17 cellular contexts compared by ENCODE assay signal in genomic region chr11:26914968-26915367, GRCh38.
DNase-seq lines count a peak whose midpoint lies in the region; ATAC-seq and TF ChIP-seq lines count a peak whose summit lies in the region.
"Had no signal": no experiment of that assay in that cellular context is flagged by ENCODE, and none has a peak within 500 bp of the region (broad histone marks: within the 10 kb centered on the region; RNA-seq: fewer than 3 reads in every experiment).

No MANE protein-coding gene starts in this region.

- ATAC-seq in GM18499 (IDR thresholded peaks at IDR 0.05; ENCODE audit: insufficient read depth, unreplicated experiment) (peak; percentile 63), GM21390 (IDR thresholded peaks at IDR 0.05; ENCODE audit: unreplicated experiment) (peak; percentile 91), HG02981 (IDR thresholded peaks at IDR 0.05; ENCODE audit: unreplicated experiment) (peak; percentile 49), HG02840 (IDR thresholded peaks at IDR 0.05; ENCODE audit: low FRiP score, unreplicated experiment) (no peak), HG02973 (IDR thresholded peaks at IDR 0.05; ENCODE audit: unreplicated experiment) (no peak)
- ATAC-seq: body of pancreas, T-cell had no signal

- H3K27ac ChIP-seq in KMS-11 = peak overlapping the region; percentile 85
- H3K27ac ChIP-seq in adrenal gland = no peak overlapping the region
- H3K27ac ChIP-seq: body of pancreas, skin epidermis had no signal

- peak overlapping the region; percentile 44 for H2AFZ ChIP-seq in KMS-11 (ENCODE audit: low read depth)

- no peaks in the 10 kb centered on the region for H4K20me1 ChIP-seq in KMS-11 (ENCODE audit: insufficient read depth)

- H3K36me3 ChIP-seq in KMS-11 (ENCODE audit: insufficient read depth) (no peaks in the 10 kb centered on the region), adrenal gland (replicated peaks in 1 of 2) (no peaks in the 10 kb centered on the region)

- no peaks in the 10 kb centered on the region for H3K79me2 ChIP-seq in KMS-11 (ENCODE audit: insufficient read depth, low read depth)

- intact Hi-C loops in adrenal gland (cut with DNase I) = no loop called here

- 74 to 82% (median 79%) methylated on average over 6 of the region's 6 CpGs for WGBS in adrenal gland, 4 donors

- H3K4me1 ChIP-seq in KMS-11 (ENCODE audit: low read depth, poor library complexity, severe bottlenecking) (peaks cover 64% of the 10 kb centered on the region), adrenal gland (replicated peaks in 1 of 2) (peaks cover 0 to 6% of the 10 kb centered on the region in 2 donors)

- H3K4me3 ChIP-seq in KMS-11 (IDR thresholded peaks at IDR 0.05; ENCODE audit: insufficient read depth, low read depth, low read length) = no peak overlapping the region
- H3K4me3 ChIP-seq in adrenal gland = no peak overlapping the region
- H3K4me3 ChIP-seq: body of pancreas, skin epidermis had no signal

- DNase-seq in adrenal gland (no peak), HUDEP-2 (lab: John Stamatoyannopoulos, UW; ENCODE audit: unreplicated experiment in 76 of 76) (no peak)
- DNase-seq: ACHN; activated CD4-positive, alpha-beta T cell treated with anti-CD3 and anti-CD28 coated beads, Interleukin-2, amount 10 ng/mL, durations not matched to agents 7 days and 5 days; body of pancreas; effector memory CD4-positive, alpha-beta T cell; NCI-H2107; OCI-M1; T-cell; trophoblast cell had no signal

- H3K4me2 ChIP-seq in KMS-11 = peak overlapping the region; percentile 90

- no peaks in the 10 kb centered on the region for H3K9me3 ChIP-seq in adrenal gland (replicated peaks in 1 of 3)
- H3K9me3 ChIP-seq: body of pancreas had no signal

- peak overlapping the region; percentile 23; the same call in 1 of the 2 replicates for H3K9ac ChIP-seq in KMS-11

- TF ChIP-seq CTCF in KMS-11 (conservative IDR thresholded peaks at IDR 0.05; ENCODE audit: low read depth, low read length) (no peak), adrenal gland (IDR thresholded peaks at IDR 0.05) (no peak)

- TF ChIP-seq POLR2A in adrenal gland (IDR thresholded peaks at IDR 0.05) = no peak

- H3K27me3 ChIP-seq in KMS-11 (ENCODE audit: insufficient read depth, low read depth) (no peaks in the 10 kb centered on the region), adrenal gland (no peaks in the 10 kb centered on the region)
- H3K27me3 ChIP-seq: body of pancreas had no signal

Comparison
In these comparisons a context has a peak if more than half of its experiments do, and no peak if none do; other contexts are left out.
1. ATAC-seq: peak in GM18499 (single experiment), GM21390 (single experiment) and HG02981 (single experiment); none in HG02840 (single experiment) and HG02973 (single experiment).